8 cellular contexts compared by ENCODE assay signal in the genomic region with DNA sequence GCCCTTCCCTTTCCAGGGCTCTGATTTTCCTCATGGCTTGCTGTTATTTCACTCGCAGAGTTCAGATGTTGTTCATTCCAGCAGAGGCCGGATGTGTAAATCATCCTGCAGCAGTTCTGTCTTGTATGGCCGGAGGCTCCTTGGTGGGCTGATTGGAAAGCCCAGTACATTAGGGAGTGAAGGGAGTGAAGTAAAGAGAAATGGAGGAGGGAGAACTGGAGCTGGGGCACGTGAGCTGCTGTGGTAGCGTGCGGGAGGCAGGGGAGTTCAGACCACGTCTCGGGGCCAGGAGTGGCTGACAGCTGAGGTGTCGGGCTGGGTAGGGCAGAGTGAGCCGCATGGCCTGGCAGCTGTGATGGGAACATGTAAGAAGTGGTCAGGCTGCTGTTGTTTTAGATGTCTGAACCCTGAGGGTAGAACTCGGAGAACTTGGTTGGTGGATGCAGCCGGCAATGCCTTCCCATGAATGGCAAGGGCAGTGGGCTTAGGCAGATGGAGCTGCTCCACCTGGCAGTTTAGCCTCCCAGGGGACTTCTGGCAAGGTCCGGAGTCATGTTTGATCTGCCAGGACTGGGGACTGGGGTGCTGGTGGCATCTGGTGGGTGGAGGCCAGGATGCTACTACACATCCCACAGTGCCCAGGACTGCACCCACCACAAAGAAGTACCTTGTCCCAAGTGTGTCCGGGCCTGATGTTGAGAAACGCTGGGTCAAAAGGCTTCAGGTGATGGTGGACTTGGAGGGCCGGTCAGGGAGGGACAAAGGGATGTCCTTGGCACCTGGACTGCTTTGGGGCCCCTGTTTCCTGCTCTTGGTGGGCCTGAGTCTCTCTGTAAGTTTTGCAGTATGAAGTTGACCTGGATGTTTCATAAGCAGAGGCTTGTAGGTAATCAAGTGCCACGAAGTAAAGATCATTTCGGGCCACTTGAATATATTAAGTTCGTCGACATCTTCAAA.
A peak's percentile ranks its signal among the peaks of the same experiment; 100 is the strongest.
DNase-seq lines count a peak whose midpoint lies in the region; ATAC-seq and TF ChIP-seq lines count a peak whose summit lies in the region.

No MANE protein-coding gene starts in this region.

- H3K4me3 ChIP-seq in HEK293 (ENCODE audit: low read depth, low read length), result no peak overlapping the region
- no peak overlapping the region for H3K4me3 ChIP-seq in astrocyte of the spinal cord (ENCODE audit: low read depth, low read length)
- no peak overlapping the region for H3K4me3 ChIP-seq in skin epidermis

- DNase-seq in astrocyte of the spinal cord (ENCODE audit: low read depth, low spot score), result peak; percentile 78
- peak; percentile 70 for DNase-seq in iris pigment epithelial cell (ENCODE audit: low read depth)
- DNase-seq in T-helper 9 cell, result no peak
- DNase-seq in DMS153 treated with DMSO at 0.1 percent for 48 hours (lab: John Stamatoyannopoulos, UW; ENCODE audit: unreplicated experiment), result no peak
- DNase-seq in GM19240 (ENCODE audit: insufficient read length, low spot score), result no peak

- H3K9me3 ChIP-seq in HEK293 (ENCODE audit: control insufficient read depth, insufficient read depth, low read depth, low read length), result no peaks in the 10 kb centered on the region

- H3K4me1 ChIP-seq in HEK293 (ENCODE audit: control insufficient read depth, insufficient read depth, low read length), result peaks cover 14% of the 10 kb centered on the region

- in situ Hi-C loops in astrocyte of the spinal cord (cut with HindIII; ENCODE audit: low sequenced_read_pairs), result no loop called here

- TF ChIP-seq CTCF in HEK293 (tag by site-specific recombination; IDR thresholded peaks at IDR 0.05), result no peak
- TF ChIP-seq CTCF in astrocyte of the spinal cord (IDR thresholded peaks at IDR 0.05; ENCODE audit: low read depth, low read length), result no peak

- POLR2A ChIA-PET in HEK293 (lab: Yijun Ruan, JAX), result interaction anchor here (1.0 kb wide), 2 partner anchors 16 to 61 kb away, joined by 3 read pairs; no protein-coding TSS in a partner anchor

- H3K36me3 ChIP-seq in HEK293 (ENCODE audit: control insufficient read depth in 2 of 2, insufficient read depth in 1 of 2, low read length in 2 of 2), result no peaks in the 10 kb centered on the region

- ATAC-seq in GM18907 (IDR thresholded peaks at IDR 0.05; ENCODE audit: unreplicated experiment), result no peak

- no peak overlapping the region; the same call in 1 of the 2 replicates for H3K27ac ChIP-seq in HEK293 (ENCODE audit: extremely low read depth, low read depth, low read length)
- peak overlapping the region in 19 of 21 experiments; percentile 1 to 86 (median 58) for H3K27ac ChIP-seq in skin epidermis

- CTCF ChIA-PET in HEK293 (lab: Yijun Ruan, JAX), result no interaction called here

TF ChIP-seq in HEK293, 187 proteins besides CTCF, POLR2A, EP300 and RAD21:
- no peak for TF ChIP-seq ZNF174 (tag by site-specific recombination; IDR thresholded peaks at IDR 0.05)
- peak; percentile 40 for TF ChIP-seq WT1 (tag by site-specific recombination; IDR thresholded peaks at IDR 0.05)

Comparison
In these comparisons a context has a peak if more than half of its experiments do, and no peak if none do; other contexts are left out.
1. DNase-seq: peak in astrocyte of the spinal cord (single experiment) and iris pigment epithelial cell (single experiment); none in T-helper 9 cell (single experiment), DMS153 treated with DMSO at 0.1 percent for 48 hours (single experiment) and GM19240 (single experiment).